Comparison of ENCODE assay signal across 28 cellular contexts in the genomic region with DNA sequence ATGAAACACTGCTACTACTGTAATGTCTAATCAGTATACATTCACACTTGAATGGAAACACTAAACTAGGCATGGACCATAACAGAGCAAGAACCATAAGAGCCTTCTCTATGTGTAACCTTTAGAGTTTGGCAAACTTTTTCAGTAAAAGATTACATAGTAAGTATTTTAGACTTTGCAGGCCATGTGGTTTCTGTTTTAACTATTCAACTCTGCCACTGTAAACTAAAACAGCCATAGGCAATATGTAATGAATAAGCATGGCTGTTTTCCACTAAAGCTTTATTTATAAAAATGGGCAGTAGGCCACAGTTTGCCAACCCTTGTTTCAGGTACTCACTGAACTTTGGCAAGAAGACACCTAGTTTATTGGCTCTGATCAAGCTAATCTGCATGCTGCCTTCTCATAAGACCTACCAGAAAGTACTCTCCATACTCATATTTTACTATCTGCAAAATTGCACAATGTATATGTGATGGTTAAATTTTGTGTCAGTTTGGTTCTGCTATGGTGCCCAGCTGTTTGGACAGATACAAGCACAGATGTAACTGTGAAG. TPM values are rescaled to one million over a fixed set of nuclear protein-coding genes. Genes with fewer than 3 reads are reported as not detected.
A peak's percentile ranks its signal among the peaks of the same experiment; 100 is the strongest.
DNase-seq lines count a peak whose midpoint lies in the region; ATAC-seq and FAIRE-seq lines count a peak whose summit lies in the region.
"Had no signal": no experiment of that assay in that cellular context is flagged by ENCODE, and none has a peak within 500 bp of the region (broad histone marks: within the 10 kb centered on the region; RNA-seq: fewer than 3 reads in every experiment).

No MANE protein-coding gene starts in this region.

- H3K4me1 ChIP-seq in adipocyte (ENCODE audit: control insufficient read depth, insufficient read depth, low read length) (peaks cover 35% of the 10 kb centered on the region), stomach smooth muscle (ENCODE audit: control insufficient read depth, insufficient read depth, low read length) (peaks cover 20% of the 10 kb centered on the region)
- H3K4me1 ChIP-seq: uterus had no signal

- H3K4me3 Mint-ChIP-seq in activated CD4-positive, alpha-beta T cell treated with anti-CD3 and anti-CD28 coated beads, Interleukin-2, amount 10 ng/mL, durations not matched to agents 24 days and 14 days: no peak overlapping the region
- H3K4me3 Mint-ChIP-seq: activated CD4-positive, alpha-beta T cell treated with anti-CD3 and anti-CD28 coated beads for 36 hours; activated naive CD8-positive, alpha-beta T cell; activated T-helper 1 cell treated with anti-CD3 and anti-CD28 coated beads, Interleukin-12 subunit alpha, Interleukin-12 subunit beta, Interleukin-2, Interleukin-4 antibody, amounts not matched to agents 30 ng/mL and 10 ng/mL and 1 ng/mL, durations not matched to agents 14 hours and 24 hours and 36 hours; CD4-positive, alpha-beta T cell; effector memory CD8-positive, alpha-beta T cell; IgD-negative memory B cell; memory B cell; naive B cell; stimulated activated naive CD8-positive, alpha-beta T cell treated with anti-CD3 and anti-CD28 coated beads, Interleukin-15, Interleukin-2, amounts not matched to agents 100 ng/mL and 50 ng/mL, for 24 hours had no signal

- no peaks in the 10 kb centered on the region for H3K9me3 Mint-ChIP-seq in activated CD4-positive, alpha-beta T cell treated with anti-CD3 and anti-CD28 coated beads, Interleukin-2, amount 10 ng/mL, durations not matched to agents 24 days and 14 days
- H3K9me3 Mint-ChIP-seq: activated T-helper 1 cell treated with anti-CD3 and anti-CD28 coated beads, Interleukin-12 subunit alpha, Interleukin-12 subunit beta, Interleukin-2, Interleukin-4 antibody, amounts not matched to agents 30 ng/mL and 10 ng/mL and 1 ng/mL, durations not matched to agents 14 hours and 24 hours and 36 hours; CD4-positive, alpha-beta T cell; effector memory CD8-positive, alpha-beta T cell; memory B cell; naive B cell; stimulated activated naive CD8-positive, alpha-beta T cell treated with anti-CD3 and anti-CD28 coated beads, Interleukin-15, Interleukin-2, amounts not matched to agents 100 ng/mL and 50 ng/mL, for 24 hours had no signal

- H3K4me3 ChIP-seq in adipocyte (ENCODE audit: low read length) (no peak overlapping the region), stomach smooth muscle (ENCODE audit: low read length in 2 of 2) (peak overlapping the region in 1 of 2 donors; percentile 19)
- H3K4me3 ChIP-seq: GM12878, ovary, uterus had no signal

- ATAC-seq in left colon (peak; percentile 70), HG03108 (IDR thresholded peaks at IDR 0.05; ENCODE audit: unreplicated experiment) (no peak)
- ATAC-seq: activated CD4-positive, alpha-beta T cell treated with anti-CD3 and anti-CD28 coated beads for 36 hours; effector memory CD8-positive, alpha-beta T cell; GM12878 had no signal

- H3K36me3 Mint-ChIP-seq in activated CD4-positive, alpha-beta T cell treated with anti-CD3 and anti-CD28 coated beads, Interleukin-2, amount 10 ng/mL, durations not matched to agents 24 days and 14 days (ENCODE audit: low read depth): no peaks in the 10 kb centered on the region
- H3K36me3 Mint-ChIP-seq: activated naive CD8-positive, alpha-beta T cell; memory B cell had no signal

- DNase-seq in adipocyte (ENCODE audit: low read depth) (peak; percentile 62), left colon (no peak), globus pallidus (ENCODE audit: low spot score) (no peak), NCI-H345 treated with DMSO at 0.1 percent for 48 hours (lab: John Stamatoyannopoulos, UW; ENCODE audit: unreplicated experiment) (no peak)
- no peak for DNase-seq in activated CD4-positive, alpha-beta T cell treated with anti-CD3 and anti-CD28 coated beads, Interleukin-2, amount 10 ng/mL, durations not matched to agents 24 days and 14 days
- DNase-seq: activated CD4-positive, alpha-beta T cell treated with anti-CD3 and anti-CD28 coated beads for 36 hours; CD4-positive, alpha-beta T cell; DMS153; effector memory CD8-positive, alpha-beta T cell; hippocampal formation; MM.1S; naive B cell; NCI-H1436 treated with DMSO at 0.1 percent for 48 hours; NCI-H2171; NCI-H69; ovary; uterus had no signal

- H3K27ac Mint-ChIP-seq in activated CD4-positive, alpha-beta T cell treated with anti-CD3 and anti-CD28 coated beads, Interleukin-2, amount 10 ng/mL, durations not matched to agents 24 days and 14 days: no peak overlapping the region
- H3K27ac Mint-ChIP-seq: activated CD4-positive, alpha-beta T cell treated with anti-CD3 and anti-CD28 coated beads for 36 hours; activated naive CD8-positive, alpha-beta T cell; activated T-helper 1 cell treated with anti-CD3 and anti-CD28 coated beads, Interleukin-12 subunit alpha, Interleukin-12 subunit beta, Interleukin-2, Interleukin-4 antibody, amounts not matched to agents 30 ng/mL and 10 ng/mL and 1 ng/mL, durations not matched to agents 14 hours and 24 hours and 36 hours; CD4-positive, alpha-beta T cell; effector memory CD8-positive, alpha-beta T cell; IgD-negative memory B cell; memory B cell; naive B cell; stimulated activated naive CD8-positive, alpha-beta T cell treated with anti-CD3 and anti-CD28 coated beads, Interleukin-15, Interleukin-2, amounts not matched to agents 100 ng/mL and 50 ng/mL, for 24 hours had no signal

- peaks cover 42% of the 10 kb centered on the region for H3K27me3 Mint-ChIP-seq in activated CD4-positive, alpha-beta T cell treated with anti-CD3 and anti-CD28 coated beads, Interleukin-2, amount 10 ng/mL, durations not matched to agents 24 days and 14 days

- H3K9me3 ChIP-seq in adipocyte (ENCODE audit: control insufficient read depth, low read length) (no peaks in the 10 kb centered on the region), stomach smooth muscle (ENCODE audit: control insufficient read depth in 2 of 2, low read length in 2 of 2) (no peaks in the 10 kb centered on the region)
- H3K9me3 ChIP-seq: ovary, uterus had no signal

- peak overlapping the region; percentile 32 for H3K27ac ChIP-seq in stomach smooth muscle (ENCODE audit: low read length)
- H3K27ac ChIP-seq: ovary, uterus had no signal

- H3K27me3 ChIP-seq in adipocyte (replicated peaks; ENCODE audit: control insufficient read depth, insufficient read depth, low read length) (no peaks in the 10 kb centered on the region), stomach smooth muscle (ENCODE audit: control insufficient read depth in 1 of 2, insufficient read depth in 2 of 2, low read length in 2 of 2) (no peaks in the 10 kb centered on the region)
- H3K27me3 ChIP-seq: ovary, uterus had no signal

- H3K4me1 Mint-ChIP-seq in activated CD4-positive, alpha-beta T cell treated with anti-CD3 and anti-CD28 coated beads, Interleukin-2, amount 10 ng/mL, durations not matched to agents 24 days and 14 days: no peaks in the 10 kb centered on the region
- H3K4me1 Mint-ChIP-seq: activated CD4-positive, alpha-beta T cell treated with anti-CD3 and anti-CD28 coated beads for 36 hours; IgD-negative memory B cell had no signal

- H3K36me3 ChIP-seq in adipocyte (ENCODE audit: control insufficient read depth, insufficient read depth, low read length, severe bottlenecking) (peaks cover 9% of the 10 kb centered on the region), stomach smooth muscle (ENCODE audit: control insufficient read depth in 2 of 2, insufficient read depth in 2 of 2, low read length in 2 of 2) (no peaks in the 10 kb centered on the region)
- H3K36me3 ChIP-seq: ovary, uterus had no signal

- intact Hi-C loops in left colon (cut with DNase I, micrococcal nuclease): no loop called here
- intact Hi-C loops in activated CD4-positive, alpha-beta T cell treated with anti-CD3 and anti-CD28 coated beads, Interleukin-2, amount 10 ng/mL, durations not matched to agents 24 days and 14 days (cut with micrococcal nuclease): no loop called here

- peak; percentile 19 for FAIRE-seq in G401.6 (lab: Jason Lieb, UNC)
- FAIRE-seq: GM12878, GM19239, islet of Langerhans had no signal

- H3K9ac ChIP-seq in adipocyte (ENCODE audit: low read length): no peak overlapping the region
- no peak overlapping the region for H3K9ac ChIP-seq in stomach smooth muscle (ENCODE audit: low read length in 2 of 2)

RNA-seq across cellular contexts. Expression of a gene that starts 46.0 kb away (rescaled TPM):
- 10 to 100 TPM; 61.1 to 77.1 TPM for total RNA-seq in left colon
- total RNA-seq in activated CD4-positive, alpha-beta T cell treated with anti-CD3 and anti-CD28 coated beads, Interleukin-2, amount 10 ng/mL, durations not matched to agents 24 days and 14 days: 0.40 and 0.68 TPM in 2 replicates

Comparison
In these comparisons a context has a peak if more than half of its experiments do, and no peak if none do; other contexts are left out.
1. RNA of a gene that starts 46.0 kb away (total RNA-seq): 61.1 to 77.1 TPM in left colon; 0.40 to 0.68 TPM in activated CD4-positive, alpha-beta T cell treated with anti-CD3 and anti-CD28 coated beads, Interleukin-2, amount 10 ng/mL, durations not matched to agents 24 days and 14 days; every median in the first group is over 10 times any median in the second.